ENCODE assay signal across 25 cellular contexts in the genomic region with DNA sequence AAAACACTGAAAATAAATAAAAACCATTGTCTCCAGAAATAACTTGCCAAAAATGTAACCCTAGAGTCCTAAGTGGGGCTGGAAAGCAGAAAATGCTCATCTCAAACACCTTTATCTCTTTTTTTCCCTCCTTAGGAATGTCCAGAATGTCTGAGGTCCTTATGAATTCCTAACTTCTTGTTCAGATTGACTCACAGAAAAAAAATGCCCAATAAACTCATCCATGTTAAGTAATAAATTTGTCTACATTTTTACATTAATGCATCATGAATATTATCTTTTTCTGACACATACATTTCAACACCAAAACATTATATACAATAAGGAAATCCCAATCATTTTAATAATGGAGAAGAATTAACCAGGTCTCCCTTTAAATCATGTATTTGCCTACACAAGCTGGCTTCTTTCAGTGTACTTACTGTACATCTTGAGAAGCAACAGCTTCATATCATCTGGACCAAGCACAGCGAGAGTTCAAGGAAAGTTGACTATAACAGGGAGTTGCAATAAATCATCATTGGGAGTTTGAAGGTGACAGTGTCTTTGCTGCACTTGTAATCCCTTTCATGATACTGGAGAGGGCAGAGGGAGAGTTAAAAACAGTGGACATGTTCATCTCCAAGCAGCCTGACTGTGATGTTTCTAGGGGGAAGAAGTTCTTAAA.
DNase-seq lines count a peak whose midpoint lies in the region; ATAC-seq and TF ChIP-seq lines count a peak whose summit lies in the region.
"Had no signal": no experiment of that assay in that cellular context is flagged by ENCODE, and none has a peak within 500 bp of the region (broad histone marks: within the 10 kb centered on the region; RNA-seq: fewer than 3 reads in every experiment).

No MANE protein-coding gene starts in this region.

- H3K9me3 Mint-ChIP-seq in activated T-helper 2 cell treated with anti-CD3 and anti-CD28 coated beads, Interferon-gamma antibody, Interleukin-2, Interleukin-4, amounts not matched to agents 10 μg/mL and 5 μg/mL and 100 μg/mL, durations not matched to agents 14 hours and 24 hours and 36 hours: no peaks in the 10 kb centered on the region
- H3K9me3 Mint-ChIP-seq: activated CD8-positive, alpha-beta T cell treated with anti-CD3 and anti-CD28 coated beads for 36 hours; CD8-positive, alpha-beta memory T cell; GM23338 had no signal

- no peak overlapping the region for H3K27ac Mint-ChIP-seq in activated T-helper 2 cell treated with anti-CD3 and anti-CD28 coated beads, Interferon-gamma antibody, Interleukin-2, Interleukin-4, amounts not matched to agents 10 μg/mL and 5 μg/mL and 100 μg/mL, durations not matched to agents 14 hours and 24 hours and 36 hours
- H3K27ac Mint-ChIP-seq: activated CD8-positive, alpha-beta T cell treated with anti-CD3 and anti-CD28 coated beads for 36 hours; CD8-positive, alpha-beta memory T cell; GM23338; naive B cell had no signal

- H3K4me1 ChIP-seq in skeletal muscle satellite cell (ENCODE audit: control insufficient read depth, insufficient read depth, low read length): peaks cover 54% of the 10 kb centered on the region
- H3K4me1 ChIP-seq: right atrium auricular region, transverse colon had no signal

- H3K27me3 Mint-ChIP-seq in activated T-helper 2 cell treated with anti-CD3 and anti-CD28 coated beads, Interferon-gamma antibody, Interleukin-2, Interleukin-4, amounts not matched to agents 10 μg/mL and 5 μg/mL and 100 μg/mL, durations not matched to agents 14 hours and 24 hours and 36 hours (ENCODE audit: low read depth): no peaks in the 10 kb centered on the region
- H3K27me3 Mint-ChIP-seq: activated CD8-positive, alpha-beta T cell treated with anti-CD3 and anti-CD28 coated beads for 36 hours; stimulated activated naive CD8-positive, alpha-beta T cell treated with anti-CD3 and anti-CD28 coated beads, Interleukin-15, amount 100 ng/mL, for 72 hours had no signal

- no peaks in the 10 kb centered on the region for H3K4me1 Mint-ChIP-seq in activated T-helper 2 cell treated with anti-CD3 and anti-CD28 coated beads, Interferon-gamma antibody, Interleukin-2, Interleukin-4, amounts not matched to agents 10 μg/mL and 5 μg/mL and 100 μg/mL, durations not matched to agents 14 hours and 24 hours and 36 hours (ENCODE audit: low read depth)
- H3K4me1 Mint-ChIP-seq: GM23338; naive B cell; stimulated activated naive CD8-positive, alpha-beta T cell treated with anti-CD3 and anti-CD28 coated beads, Interleukin-15, amount 100 ng/mL, for 72 hours had no signal

- H3K36me3 ChIP-seq in skeletal muscle satellite cell (ENCODE audit: insufficient read depth, low read length): no peaks in the 10 kb centered on the region
- no peaks in the 10 kb centered on the region for H3K36me3 ChIP-seq in H7 (replicated peaks; ENCODE audit: control insufficient read depth, insufficient read depth, low read length)
- H3K36me3 ChIP-seq: gastroesophageal sphincter, right atrium auricular region, transverse colon had no signal

- H3K9ac ChIP-seq in skeletal muscle satellite cell (ENCODE audit: low read depth, low read length): peak overlapping the region; percentile 2

- no peak overlapping the region for H3K4me3 Mint-ChIP-seq in activated T-helper 2 cell treated with anti-CD3 and anti-CD28 coated beads, Interferon-gamma antibody, Interleukin-2, Interleukin-4, amounts not matched to agents 10 μg/mL and 5 μg/mL and 100 μg/mL, durations not matched to agents 14 hours and 24 hours and 36 hours (ENCODE audit: low read depth)
- H3K4me3 Mint-ChIP-seq: activated CD8-positive, alpha-beta T cell treated with anti-CD3 and anti-CD28 coated beads for 36 hours; CD8-positive, alpha-beta memory T cell; GM23338; naive B cell; stimulated activated naive CD8-positive, alpha-beta T cell treated with anti-CD3 and anti-CD28 coated beads, Interleukin-15, amount 100 ng/mL, for 72 hours had no signal

- peak; percentile 76 for DNase-seq in HFF-Myc (ENCODE audit: extremely low read depth, low read depth)
- peak; percentile 65 for DNase-seq in fibroblast of villous mesenchyme (ENCODE audit: low read depth)
- no peak for DNase-seq in H7
- DNase-seq in DMS114 treated with DMSO at 0.1 percent for 48 hours (lab: John Stamatoyannopoulos, UW; ENCODE audit: unreplicated experiment): no peak
- no peak for DNase-seq in activated T-helper 2 cell treated with anti-CD3 and anti-CD28 coated beads, Interferon-gamma antibody, Interleukin-2, Interleukin-4, amounts not matched to agents 10 μg/mL and 5 μg/mL and 100 μg/mL, durations not matched to agents 14 hours and 24 hours and 36 hours (ENCODE audit: low spot score)
- DNase-seq in hippocampal formation (lab: John Stamatoyannopoulos, UW): no peak
- DNase-seq: activated CD8-positive, alpha-beta T cell treated with anti-CD3 and anti-CD28 coated beads for 36 hours; CD8-positive, alpha-beta memory T cell; dermis blood vessel endothelial cell; KBM-7; kidney glomerular epithelial cell; mesenchymal stem cell; MV-4-11; naive B cell; NCI-H1930; NCI-H2227 treated with DMSO at 0.1 percent for 48 hours; NCI-H82; SHP77; stimulated activated naive CD8-positive, alpha-beta T cell treated with anti-CD3 and anti-CD28 coated beads, Interleukin-15, amount 100 ng/mL, for 72 hours; transverse colon had no signal

- intact Hi-C loops in activated T-helper 2 cell treated with anti-CD3 and anti-CD28 coated beads, Interferon-gamma antibody, Interleukin-2, Interleukin-4, amounts not matched to agents 10 μg/mL and 5 μg/mL and 100 μg/mL, durations not matched to agents 14 hours and 24 hours and 36 hours (cut with micrococcal nuclease): no loop called here

- ATAC-seq in SK-N-SH treated with all-trans-retinoic acid at 6 μM for 48 hours: peak; percentile 81
- ATAC-seq: activated CD8-positive, alpha-beta T cell treated with anti-CD3 and anti-CD28 coated beads for 36 hours; gastroesophageal sphincter; GM23338; stimulated activated naive CD8-positive, alpha-beta T cell treated with anti-CD3 and anti-CD28 coated beads, Interleukin-15, amount 100 ng/mL, for 72 hours had no signal

- H3K4me2 ChIP-seq in skeletal muscle satellite cell (ENCODE audit: low read length): no peak overlapping the region
- H3K4me2 ChIP-seq: GM23338 had no signal

- TF ChIP-seq CTCF in HFF-Myc (IDR thresholded peaks at IDR 0.05; ENCODE audit: low read depth, low read length, missing control alignments) (no peak), fibroblast of villous mesenchyme (IDR thresholded peaks at IDR 0.05; ENCODE audit: insufficient read depth, low read depth, low read length) (no peak)

- H3K9me3 ChIP-seq in skeletal muscle satellite cell (replicated peaks; ENCODE audit: low read length): no peaks in the 10 kb centered on the region
- H3K9me3 ChIP-seq: gastroesophageal sphincter, right atrium auricular region, transverse colon had no signal

- H3K4me3 ChIP-seq in HFF-Myc (replicated peaks; ENCODE audit: low read depth, low read length) (no peak overlapping the region), fibroblast of villous mesenchyme (ENCODE audit: low read depth, low read length) (no peak overlapping the region), skeletal muscle satellite cell (ENCODE audit: low read length) (no peak overlapping the region), H7 (ENCODE audit: insufficient read depth, low read depth, low read length) (no peak overlapping the region)
- H3K4me3 ChIP-seq: gastroesophageal sphincter, GM23338, right atrium auricular region, transverse colon had no signal

- H3K27me3 ChIP-seq in skeletal muscle satellite cell (ENCODE audit: control insufficient read depth, insufficient read depth, low read length): no peaks in the 10 kb centered on the region
- H3K27me3 ChIP-seq in H7 (ENCODE audit: control insufficient read depth, insufficient read depth, low read length): no peaks in the 10 kb centered on the region
- H3K27me3 ChIP-seq: gastroesophageal sphincter, right atrium auricular region, transverse colon had no signal

- H3K36me3 Mint-ChIP-seq in activated T-helper 2 cell treated with anti-CD3 and anti-CD28 coated beads, Interferon-gamma antibody, Interleukin-2, Interleukin-4, amounts not matched to agents 10 μg/mL and 5 μg/mL and 100 μg/mL, durations not matched to agents 14 hours and 24 hours and 36 hours (ENCODE audit: low read depth): no peaks in the 10 kb centered on the region
- H3K36me3 Mint-ChIP-seq: naive B cell had no signal

TF ChIP-seq in SK-N-SH treated with all-trans-retinoic acid at 6 μM for 48 hours, 23 proteins besides CTCF, POLR2A, EP300 and RAD21:
- TF ChIP-seq PPARA (CRISPR knock-in tag; IDR thresholded peaks at IDR 0.05; ENCODE audit: borderline replicate concordance): no peak
- peak; percentile 72 for TF ChIP-seq ISL1 (CRISPR knock-in tag; IDR thresholded peaks at IDR 0.05)

Comparison
In these comparisons a context has a peak if more than half of its experiments do, and no peak if none do; other contexts are left out.
1. DNase-seq: peak in HFF-Myc (single experiment) and fibroblast of villous mesenchyme (single experiment); none in H7 (single experiment), DMS114 treated with DMSO at 0.1 percent for 48 hours (single experiment), activated T-helper 2 cell treated with anti-CD3 and anti-CD28 coated beads, Interferon-gamma antibody, Interleukin-2, Interleukin-4, amounts not matched to agents 10 μg/mL and 5 μg/mL and 100 μg/mL, durations not matched to agents 14 hours and 24 hours and 36 hours (single experiment) and hippocampal formation (0 of 2).